ENCODE assay signal across 17 cellular contexts in genomic region chr17:42109086-42109485, GRCh38. TPM values are rescaled to one million over a fixed set of nuclear protein-coding genes. Genes with fewer than 3 reads are reported as not detected.
A peak's percentile ranks its signal among the peaks of the same experiment; 100 is the strongest.
DNase-seq lines count a peak whose midpoint lies in the region; ATAC-seq and TF ChIP-seq lines count a peak whose summit lies in the region.
"Had no signal": no experiment of that assay in that cellular context is flagged by ENCODE, and none has a peak within 500 bp of the region (broad histone marks: within the 10 kb centered on the region; RNA-seq: fewer than 3 reads in every experiment).

No MANE protein-coding gene starts in this region.

- H3K9me3 ChIP-seq in naive thymus-derived CD4-positive, alpha-beta T cell (ENCODE audit: control insufficient read depth in 2 of 3, low read length in 3 of 3): no peaks in the 10 kb centered on the region
- H3K9me3 ChIP-seq: BE2C had no signal

- H3K27me3 ChIP-seq in GM23338 (ENCODE audit: insufficient read depth): no peaks in the 10 kb centered on the region
- no peaks in the 10 kb centered on the region for H3K27me3 ChIP-seq in naive thymus-derived CD4-positive, alpha-beta T cell (ENCODE audit: control insufficient read depth in 2 of 2, insufficient read depth in 2 of 2, low read length in 2 of 2)
- H3K27me3 ChIP-seq: BE2C had no signal

- CTCF ChIA-PET in activated CD4-positive, alpha-beta T cell treated with anti-CD3 and anti-CD28 coated beads, Interleukin-2, amount 10 ng/mL, durations not matched to agents 7 days and 5 days (lab: Charles Lee): interaction anchor here (1.1 to 8.5 kb wide), 4 partner anchors 79 to 90 kb away, joined by 3 to 71 read pairs (median 12); partner anchors contain the start of genes DNAJC7, GHDC and NKIRAS2
- CTCF ChIA-PET in naive thymus-derived CD4-positive, alpha-beta T cell (lab: Charles Lee): interaction anchor here (0.6 to 1.5 kb wide), 2 partner anchors 44 to 146 kb away, joined by 3 to 5 read pairs; no protein-coding TSS in a partner anchor

- H3K4me2 ChIP-seq in GM23338: no peak overlapping the region
- H3K4me2 ChIP-seq: PC-9 had no signal

- H2AFZ ChIP-seq in GM23338: no peak overlapping the region
- H2AFZ ChIP-seq: PC-9 had no signal

- H3K4me1 ChIP-seq in GM23338 (ENCODE audit: insufficient read depth): peaks cover 14% of the 10 kb centered on the region
- H3K4me1 ChIP-seq in naive thymus-derived CD4-positive, alpha-beta T cell (ENCODE audit: control insufficient read depth in 2 of 2, insufficient read depth in 2 of 2, low read length in 2 of 2): peaks cover 12 to 41% of the 10 kb centered on the region in 2 donors

- no peaks in the 10 kb centered on the region; the same call in 1 of the 2 replicates for H3K36me3 ChIP-seq in GM23338 (ENCODE audit: insufficient read depth)
- peaks cover 0 to 31% (median 3%) of the 10 kb centered on the region in 3 experiments for H3K36me3 ChIP-seq in naive thymus-derived CD4-positive, alpha-beta T cell (ENCODE audit: control insufficient read depth in 2 of 3, insufficient read depth in 3 of 3, low read length in 3 of 3)
- H3K36me3 ChIP-seq: BE2C had no signal

- POLR2A ChIA-PET in activated CD4-positive, alpha-beta T cell treated with anti-CD3 and anti-CD28 coated beads, Interleukin-2, amount 10 ng/mL, durations not matched to agents 7 days and 5 days (lab: Charles Lee): interaction anchor here (0.6 kb wide), 1 partner anchor 79 kb away, joined by 6 read pairs; no protein-coding TSS in a partner anchor
- POLR2A ChIA-PET in naive thymus-derived CD4-positive, alpha-beta T cell (lab: Charles Lee): interaction anchor here (1.4 to 1.5 kb wide), 2 partner anchors 12 to 89 kb away, joined by 3 to 4 read pairs; partner anchors contain the start of genes KAT2A and NKIRAS2

- no peaks in the 10 kb centered on the region for H3K27me3 Mint-ChIP-seq in activated CD4-positive, alpha-beta T cell treated with anti-CD3 and anti-CD28 coated beads, Interleukin-2, amount 10 ng/mL, durations not matched to agents 7 days and 5 days
- peaks cover 26% of the 10 kb centered on the region for H3K27me3 Mint-ChIP-seq in GM23338 (ENCODE audit: insufficient read depth, low read depth, poor library complexity)
- H3K27me3 Mint-ChIP-seq in activated T-helper 2 cell treated with anti-CD3 and anti-CD28 coated beads, Interferon-gamma antibody, Interleukin-2, Interleukin-4, amounts not matched to agents 10 μg/mL and 5 μg/mL and 100 μg/mL, durations not matched to agents 14 hours and 24 hours and 36 hours (ENCODE audit: low read depth): no peaks in the 10 kb centered on the region
- no peaks in the 10 kb centered on the region for H3K27me3 Mint-ChIP-seq in naive thymus-derived CD4-positive, alpha-beta T cell
- H3K27me3 Mint-ChIP-seq: CD4-positive, CD25-positive, alpha-beta regulatory T cell had no signal

- no peaks in the 10 kb centered on the region for H3K9me2 ChIP-seq in GM23338 (ENCODE audit: insufficient read depth)

- peaks cover 34% of the 10 kb centered on the region for H3K36me3 Mint-ChIP-seq in activated CD4-positive, alpha-beta T cell treated with anti-CD3 and anti-CD28 coated beads, Interleukin-2, amount 10 ng/mL, durations not matched to agents 7 days and 5 days (ENCODE audit: low read depth)
- H3K36me3 Mint-ChIP-seq in GM23338 (ENCODE audit: low read depth): no peaks in the 10 kb centered on the region; the same call in 2 of the 3 replicates
- peaks cover 31% of the 10 kb centered on the region for H3K36me3 Mint-ChIP-seq in activated T-helper 2 cell treated with anti-CD3 and anti-CD28 coated beads, Interferon-gamma antibody, Interleukin-2, Interleukin-4, amounts not matched to agents 10 μg/mL and 5 μg/mL and 100 μg/mL, durations not matched to agents 14 hours and 24 hours and 36 hours (ENCODE audit: low read depth)
- peaks cover 0 to 35% (median 15%) of the 10 kb centered on the region in 5 donors for H3K36me3 Mint-ChIP-seq in naive thymus-derived CD4-positive, alpha-beta T cell

- 0 out of 2 replicates have a peak, but pooled peaks cover 10% of the 10 kb centered on the region for H3F3A ChIP-seq in GM23338 (replicated peaks; ENCODE audit: low read depth)

- DNase-seq in activated CD4-positive, alpha-beta T cell treated with anti-CD3 and anti-CD28 coated beads, Interleukin-2, amount 10 ng/mL, durations not matched to agents 7 days and 5 days: no peak
- no peak for DNase-seq in activated CD4-positive, alpha-beta T cell treated with anti-CD3 and anti-CD28 coated beads for 1 hour
- DNase-seq in GM23338 (ENCODE audit: low spot score): no peak
- DNase-seq in activated T-helper 2 cell treated with anti-CD3 and anti-CD28 coated beads, Interferon-gamma antibody, Interleukin-2, Interleukin-4, amounts not matched to agents 10 μg/mL and 5 μg/mL and 100 μg/mL, durations not matched to agents 14 hours and 24 hours and 36 hours (ENCODE audit: low spot score): no peak
- DNase-seq in naive thymus-derived CD4-positive, alpha-beta T cell: no peak
- DNase-seq in DMS 273 treated with DMSO at 0.1 percent for 48 hours (lab: John Stamatoyannopoulos, UW): no peak
- DNase-seq: BE2C; CD4-positive, CD25-positive, alpha-beta regulatory T cell; H7; NCI-H1092 treated with DMSO at 0.1 percent for 48 hours; NCI-H146; NCI-H2029 treated with DMSO at 0.1 percent for 48 hours; NCI-H2171; NCI-H526; PC-9 had no signal

- H3K4me3 Mint-ChIP-seq in activated CD4-positive, alpha-beta T cell treated with anti-CD3 and anti-CD28 coated beads, Interleukin-2, amount 10 ng/mL, durations not matched to agents 7 days and 5 days: no peak overlapping the region
- H3K4me3 Mint-ChIP-seq in GM23338: no peak overlapping the region; the same call in 2 of the 3 replicates
- no peak overlapping the region for H3K4me3 Mint-ChIP-seq in activated T-helper 2 cell treated with anti-CD3 and anti-CD28 coated beads, Interferon-gamma antibody, Interleukin-2, Interleukin-4, amounts not matched to agents 10 μg/mL and 5 μg/mL and 100 μg/mL, durations not matched to agents 14 hours and 24 hours and 36 hours (ENCODE audit: low read depth)
- peak overlapping the region in 6 of 10 donors; percentile 2 to 50 (median 22) for H3K4me3 Mint-ChIP-seq in naive thymus-derived CD4-positive, alpha-beta T cell

- no peaks in the 10 kb centered on the region for H3K9me3 Mint-ChIP-seq in activated CD4-positive, alpha-beta T cell treated with anti-CD3 and anti-CD28 coated beads, Interleukin-2, amount 10 ng/mL, durations not matched to agents 7 days and 5 days
- H3K9me3 Mint-ChIP-seq in GM23338: no peaks in the 10 kb centered on the region
- H3K9me3 Mint-ChIP-seq in activated T-helper 2 cell treated with anti-CD3 and anti-CD28 coated beads, Interferon-gamma antibody, Interleukin-2, Interleukin-4, amounts not matched to agents 10 μg/mL and 5 μg/mL and 100 μg/mL, durations not matched to agents 14 hours and 24 hours and 36 hours: no peaks in the 10 kb centered on the region
- peaks cover 0 to 2% (median 0%) of the 10 kb centered on the region in 11 donors for H3K9me3 Mint-ChIP-seq in naive thymus-derived CD4-positive, alpha-beta T cell

- peaks cover 57% of the 10 kb centered on the region for H3K4me1 Mint-ChIP-seq in activated CD4-positive, alpha-beta T cell treated with anti-CD3 and anti-CD28 coated beads, Interleukin-2, amount 10 ng/mL, durations not matched to agents 7 days and 5 days
- H3K4me1 Mint-ChIP-seq in GM23338: peaks cover 27% of the 10 kb centered on the region
- H3K4me1 Mint-ChIP-seq in activated T-helper 2 cell treated with anti-CD3 and anti-CD28 coated beads, Interferon-gamma antibody, Interleukin-2, Interleukin-4, amounts not matched to agents 10 μg/mL and 5 μg/mL and 100 μg/mL, durations not matched to agents 14 hours and 24 hours and 36 hours (ENCODE audit: low read depth): peaks cover 41% of the 10 kb centered on the region
- H3K4me1 Mint-ChIP-seq in naive thymus-derived CD4-positive, alpha-beta T cell: peaks cover 12 to 52% (median 48%) of the 10 kb centered on the region in 7 donors

- no peak for ATAC-seq in GM23338
- no peak for ATAC-seq in naive thymus-derived CD4-positive, alpha-beta T cell
- ATAC-seq in GM18861 (IDR thresholded peaks at IDR 0.05; ENCODE audit: unreplicated experiment): no peak
- ATAC-seq in HG02642 (IDR thresholded peaks at IDR 0.05; ENCODE audit: poor library complexity, unreplicated experiment): no peak

- no peaks in the 10 kb centered on the region for H4K20me1 ChIP-seq in GM23338 (replicated peaks; ENCODE audit: insufficient read depth)

- intact Hi-C loops in activated T-helper 2 cell treated with anti-CD3 and anti-CD28 coated beads, Interferon-gamma antibody, Interleukin-2, Interleukin-4, amounts not matched to agents 10 μg/mL and 5 μg/mL and 100 μg/mL, durations not matched to agents 14 hours and 24 hours and 36 hours (cut with micrococcal nuclease): no loop called here
- intact Hi-C loops in naive thymus-derived CD4-positive, alpha-beta T cell (cut with micrococcal nuclease): no loop called here

- H3K27ac ChIP-seq in GM23338 (ENCODE audit: low read depth): no peak overlapping the region
- H3K27ac ChIP-seq in naive thymus-derived CD4-positive, alpha-beta T cell (ENCODE audit: low read depth, low read length): no peak overlapping the region
- H3K27ac ChIP-seq: PC-9 had no signal

- H3K27ac Mint-ChIP-seq in activated CD4-positive, alpha-beta T cell treated with anti-CD3 and anti-CD28 coated beads, Interleukin-2, amount 10 ng/mL, durations not matched to agents 7 days and 5 days: peak overlapping the region; percentile 42
- peak overlapping the region; percentile 85; the same call in 1 of the 2 replicates for H3K27ac Mint-ChIP-seq in GM23338
- H3K27ac Mint-ChIP-seq in activated T-helper 2 cell treated with anti-CD3 and anti-CD28 coated beads, Interferon-gamma antibody, Interleukin-2, Interleukin-4, amounts not matched to agents 10 μg/mL and 5 μg/mL and 100 μg/mL, durations not matched to agents 14 hours and 24 hours and 36 hours: peak overlapping the region; percentile 51
- peak overlapping the region in 6 of 9 donors; percentile 6 to 100 (median 44) for H3K27ac Mint-ChIP-seq in naive thymus-derived CD4-positive, alpha-beta T cell

- no peaks in the 10 kb centered on the region for H3K79me2 ChIP-seq in GM23338 (replicated peaks; ENCODE audit: insufficient read depth)

- TF ChIP-seq CTCF in GM23338 (conservative IDR thresholded peaks at IDR 0.05; ENCODE audit: low read depth in 2 of 2): no peak

- no peak overlapping the region for H3K4me3 ChIP-seq in GM23338
- no peak overlapping the region for H3K4me3 ChIP-seq in naive thymus-derived CD4-positive, alpha-beta T cell (ENCODE audit: low read length)
- H3K4me3 ChIP-seq: PC-9 had no signal

RNA-seq across cellular contexts. Expression of gene DHX58, which starts 3.4 kb away (rescaled TPM):
- 10 to 100 TPM; 52.4 to 54.3 TPM for total RNA-seq in activated CD4-positive, alpha-beta T cell treated with anti-CD3 and anti-CD28 coated beads, Interleukin-2, amount 10 ng/mL, durations not matched to agents 7 days and 5 days
- 4.1 and 10.5 TPM in 2 replicates for total RNA-seq in GM23338 (2014; rRNA removed; shearing (Covaris generic))
- 5.4 and 6.6 TPM in 2 replicates for polyA plus RNA-seq in GM23338 (2016; fragmentation: Nextera tagmentation; extraction: Ambion mirVana)
- total RNA-seq in activated T-helper 2 cell treated with anti-CD3 and anti-CD28 coated beads, Interferon-gamma antibody, Interleukin-2, Interleukin-4, amounts not matched to agents 10 μg/mL and 5 μg/mL and 100 μg/mL, durations not matched to agents 14 hours and 24 hours and 36 hours: 15.3 and 20.3 TPM in 2 replicates
- 10 to 100 TPM; 36.0 to 80.5 (median 53.5) TPM for total RNA-seq in naive thymus-derived CD4-positive, alpha-beta T cell
- polyA plus RNA-seq in naive thymus-derived CD4-positive, alpha-beta T cell: 10 to 100 TPM; 10.1 to 24.7 TPM

RNA-seq across cellular contexts. Expression of gene ZNF385C, which starts 10.8 kb away (rescaled TPM):
- not detected for total RNA-seq in activated CD4-positive, alpha-beta T cell treated with anti-CD3 and anti-CD28 coated beads, Interleukin-2, amount 10 ng/mL, durations not matched to agents 7 days and 5 days
- total RNA-seq in GM23338 (2014; rRNA removed; shearing (Covaris generic)): 1.9 and 4.6 TPM in 2 replicates
- polyA plus RNA-seq in GM23338 (2016; fragmentation: Nextera tagmentation; extraction: Ambion mirVana): 2.5 and 3.1 TPM in 2 replicates
- total RNA-seq in activated T-helper 2 cell treated with anti-CD3 and anti-CD28 coated beads, Interferon-gamma antibody, Interleukin-2, Interleukin-4, amounts not matched to agents 10 μg/mL and 5 μg/mL and 100 μg/mL, durations not matched to agents 14 hours and 24 hours and 36 hours: 0.16 and 0.28 TPM in 2 replicates
- total RNA-seq in naive thymus-derived CD4-positive, alpha-beta T cell: under 1 TPM in 4 of 5 experiments, not detected in 1; 0.15 to 0.45 (median 0.23) TPM
- polyA plus RNA-seq in naive thymus-derived CD4-positive, alpha-beta T cell: not detected
- total RNA-seq: CD4-positive, CD25-positive, alpha-beta regulatory T cell had no signal

RNA-seq across cellular contexts. Expression of gene KAT2A, which starts 12.1 kb away (rescaled TPM):
- total RNA-seq in activated CD4-positive, alpha-beta T cell treated with anti-CD3 and anti-CD28 coated beads, Interleukin-2, amount 10 ng/mL, durations not matched to agents 7 days and 5 days: 10 to 100 TPM; 47.9 to 48.3 TPM
- 25.2 and 44.5 TPM in 2 replicates for total RNA-seq in GM23338 (2014; rRNA removed; shearing (Covaris generic))
- 13.9 and 16.4 TPM in 2 replicates for polyA plus RNA-seq in GM23338 (2016; fragmentation: Nextera tagmentation; extraction: Ambion mirVana)
- total RNA-seq in activated T-helper 2 cell treated with anti-CD3 and anti-CD28 coated beads, Interferon-gamma antibody, Interleukin-2, Interleukin-4, amounts not matched to agents 10 μg/mL and 5 μg/mL and 100 μg/mL, durations not matched to agents 14 hours and 24 hours and 36 hours: 59.6 and 60.0 TPM in 2 replicates
- total RNA-seq in naive thymus-derived CD4-positive, alpha-beta T cell: 10 to 100 TPM; 39.6 to 71.1 (median 49.1) TPM
- polyA plus RNA-seq in naive thymus-derived CD4-positive, alpha-beta T cell: 10 to 100 TPM in 1 of 2 donors, 1 to 10 TPM in 1; 6.6 to 12.0 TPM

RNA-seq across cellular contexts. Expression of gene HSPB9, which starts 13.5 kb away (rescaled TPM):
- total RNA-seq in activated CD4-positive, alpha-beta T cell treated with anti-CD3 and anti-CD28 coated beads, Interleukin-2, amount 10 ng/mL, durations not matched to agents 7 days and 5 days: not detected
- total RNA-seq in GM23338 (2014; rRNA removed; shearing (Covaris generic)): 0.52 TPM in 1 of 2 replicates, not detected in the other
- polyA plus RNA-seq in GM23338 (2016; fragmentation: Nextera tagmentation; extraction: Ambion mirVana): 0.26 and 0.31 TPM in 2 replicates
- total RNA-seq in activated T-helper 2 cell treated with anti-CD3 and anti-CD28 coated beads, Interferon-gamma antibody, Interleukin-2, Interleukin-4, amounts not matched to agents 10 μg/mL and 5 μg/mL and 100 μg/mL, durations not matched to agents 14 hours and 24 hours and 36 hours: not detected in 2 replicates
- under 1 TPM in 2 of 5 experiments, not detected in 3; 0.12 to 0.16 TPM for total RNA-seq in naive thymus-derived CD4-positive, alpha-beta T cell
- polyA plus RNA-seq in naive thymus-derived CD4-positive, alpha-beta T cell: under 1 TPM in 1 of 2 donors, not detected in 1; 0.10 TPM
- total RNA-seq: CD4-positive, CD25-positive, alpha-beta regulatory T cell; PC-9 had no signal

RNA-seq across cellular contexts. Expression of gene RAB5C, which starts 45.7 kb away (rescaled TPM):
- total RNA-seq in activated CD4-positive, alpha-beta T cell treated with anti-CD3 and anti-CD28 coated beads, Interleukin-2, amount 10 ng/mL, durations not matched to agents 7 days and 5 days: 100 to 1,000 TPM in 1 of 2 experiments, 10 to 100 TPM in 1; 97.1 to 108 TPM
- total RNA-seq in GM23338 (2014; rRNA removed; shearing (Covaris generic)): 53.2 and 64.2 TPM in 2 replicates
- polyA plus RNA-seq in GM23338 (2016; fragmentation: Nextera tagmentation; extraction: Ambion mirVana): 23.9 and 28.2 TPM in 2 replicates
- total RNA-seq in activated T-helper 2 cell treated with anti-CD3 and anti-CD28 coated beads, Interferon-gamma antibody, Interleukin-2, Interleukin-4, amounts not matched to agents 10 μg/mL and 5 μg/mL and 100 μg/mL, durations not matched to agents 14 hours and 24 hours and 36 hours: 63.9 and 67.9 TPM in 2 replicates
- 10 to 100 TPM; 72.0 to 95.2 (median 75.4) TPM for total RNA-seq in naive thymus-derived CD4-positive, alpha-beta T cell
- 10 to 100 TPM; 56.6 to 63.2 TPM for polyA plus RNA-seq in naive thymus-derived CD4-positive, alpha-beta T cell

Comparison
In these comparisons a context has a peak if more than half of its experiments do, and no peak if none do; other contexts are left out.
1. H3K4me3 Mint-ChIP-seq: peak in naive thymus-derived CD4-positive, alpha-beta T cell (6 of 10); none in activated CD4-positive, alpha-beta T cell treated with anti-CD3 and anti-CD28 coated beads, Interleukin-2, amount 10 ng/mL, durations not matched to agents 7 days and 5 days (single experiment), GM23338 (single experiment) and activated T-helper 2 cell treated with anti-CD3 and anti-CD28 coated beads, Interferon-gamma antibody, Interleukin-2, Interleukin-4, amounts not matched to agents 10 μg/mL and 5 μg/mL and 100 μg/mL, durations not matched to agents 14 hours and 24 hours and 36 hours (single experiment).
2. Peak in every context shown above with its lines, with median percentiles within 50 percentile points of each other: H3K27ac Mint-ChIP-seq.